ENCODE assay signal across 24 cellular contexts in the genomic region with DNA sequence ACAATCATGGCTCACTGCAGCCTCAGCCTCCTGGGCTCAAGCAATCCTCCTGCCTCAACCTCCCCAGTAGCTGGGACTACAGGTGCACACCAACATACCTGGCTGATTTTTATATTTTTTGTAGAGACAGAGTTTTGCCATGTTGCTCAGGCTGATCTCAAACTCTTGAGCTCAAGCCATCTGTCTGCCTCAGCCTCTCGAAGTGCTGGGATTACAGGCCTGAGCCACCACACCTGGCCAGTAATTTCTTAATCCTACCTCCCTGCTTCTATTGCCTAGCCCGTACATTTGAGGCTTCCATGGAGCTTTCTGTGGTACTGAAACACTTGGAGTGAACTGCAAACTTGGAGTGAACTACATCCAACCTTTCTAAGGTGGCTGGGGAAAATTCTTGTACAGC.
"Had no signal": no experiment of that assay in that cellular context is flagged by ENCODE, and none has a peak within 500 bp of the region (broad histone marks: within the 10 kb centered on the region; RNA-seq: fewer than 3 reads in every experiment).

No MANE protein-coding gene starts in this region.

- H3K4me3 ChIP-seq: hepatocyte, left ventricle myocardium inferior, lung, pancreas, prostate gland, skin epidermis, stomach, thoracic aorta, tibial artery, upper lobe of right lung had no signal

- H3K36me3 ChIP-seq: prostate gland had no signal

- H3K27me3 ChIP-seq: hepatocyte, pancreas, stomach, tibial artery, upper lobe of right lung had no signal

- DNase-seq: islet precursor cell; left ventricle myocardium inferior; midbrain; naive thymus-derived CD8-positive, alpha-beta T cell; nucleus accumbens; pancreas; posterior cingulate gyrus; retina; right cardiac atrium; stimulated activated CD4-positive, alpha-beta T cell treated with anti-CD3 and anti-CD28 coated beads, Interleukin-12 subunit alpha, Interleukin-12 subunit beta, amount 100 ng/mL, for 4 hours; stimulated activated CD4-positive, alpha-beta T cell treated with anti-CD3 and anti-CD28 coated beads, Interleukin-15, amount 100 ng/mL, for 24 hours; stimulated activated CD4-positive, alpha-beta T cell treated with anti-CD3 and anti-CD28 coated beads, Interleukin-2, amount 100 ng/mL, for 24 hours; stimulated activated CD4-positive, alpha-beta T cell treated with anti-CD3 and anti-CD28 coated beads, Interleukin-4, amount 100 ng/mL, for 1 hour; stimulated activated naive B cell treated with anti-CD40 and anti-IgM and Interleukin-4, amounts not matched to agents 10 μg/mL and 1 μg/mL and 100 μg/mL, for 72 hours; stimulated activated naive CD8-positive, alpha-beta T cell treated with anti-CD3 and anti-CD28 coated beads, Interleukin-15, Interleukin-2, amounts not matched to agents 100 U/mL and 50 U/mL, for 24 hours; stomach; tibial artery; trophoblast cell; upper lobe of right lung had no signal

- H3K27ac ChIP-seq: hepatocyte, left ventricle myocardium inferior, pancreas, prostate gland, skin epidermis, stomach, thoracic aorta, tibial artery, upper lobe of right lung had no signal

- H3K9me3 ChIP-seq: left ventricle myocardium inferior, pancreas, prostate gland, stomach, thoracic aorta, tibial artery, upper lobe of right lung had no signal
